9 cellular contexts compared by ENCODE assay signal in the genomic region with DNA sequence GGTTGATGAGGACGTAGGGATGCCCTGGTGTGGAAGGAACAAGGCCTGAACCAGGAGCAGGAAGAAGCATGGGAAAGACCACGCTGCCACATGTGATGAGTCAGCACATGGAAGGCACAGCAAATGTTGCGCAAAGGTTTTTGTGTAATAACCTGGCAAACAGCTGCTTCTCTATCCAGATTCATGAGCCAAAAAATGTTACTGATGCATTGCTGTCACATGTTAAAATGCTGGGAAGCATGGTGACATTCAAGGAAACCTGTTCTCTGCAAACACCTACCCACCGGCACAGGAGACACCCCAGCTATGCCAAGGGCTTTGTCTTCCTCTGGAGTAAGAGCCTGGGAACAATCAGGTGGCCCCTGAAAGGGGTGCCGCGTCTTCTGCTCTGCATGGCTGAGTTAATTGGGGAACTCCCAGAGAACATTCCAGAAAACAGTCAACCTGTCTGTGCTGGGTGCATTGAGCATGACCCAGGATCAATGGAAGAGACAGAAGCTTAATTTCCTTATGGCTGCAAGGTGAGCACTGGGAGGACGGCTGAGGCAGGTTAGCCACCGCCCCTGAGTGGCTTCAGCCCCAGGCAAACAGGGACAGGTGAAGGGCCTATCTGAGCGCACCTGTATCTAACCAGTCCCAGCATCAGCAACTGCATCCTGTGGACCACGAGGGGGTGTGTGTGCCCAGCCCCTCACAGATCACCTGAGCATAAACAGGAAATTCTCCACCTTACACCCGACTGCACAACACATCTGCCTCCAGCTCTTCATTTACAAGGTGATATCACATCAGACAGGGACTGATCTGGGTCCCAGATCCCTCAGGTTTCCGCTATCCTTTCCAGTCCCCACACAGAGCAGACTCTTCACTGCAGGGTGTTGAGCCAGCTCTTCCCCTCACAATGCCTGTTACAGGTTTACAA.
DNase-seq lines count a peak whose midpoint lies in the region; ATAC-seq and TF ChIP-seq lines count a peak whose summit lies in the region.
"Had no signal": no experiment of that assay in that cellular context is flagged by ENCODE, and none has a peak within 500 bp of the region (broad histone marks: within the 10 kb centered on the region; RNA-seq: fewer than 3 reads in every experiment).

No MANE protein-coding gene starts in this region.

- H3K27ac Mint-ChIP-seq in glutamatergic neuron (ENCODE audit: unreplicated experiment): no peak overlapping the region
- H3K27ac Mint-ChIP-seq: T-helper 1 cell treated with Interleukin-12 subunit alpha and Interleukin-12 subunit beta and Interleukin-4 antibody, amounts not matched to agents 30 μg/mL and 1 μg/mL, for 36 hours had no signal

- ATAC-seq in mucosa of descending colon (peak; percentile 46), GM18858 (IDR thresholded peaks at IDR 0.05; ENCODE audit: unreplicated experiment) (no peak)

- no peaks in the 10 kb centered on the region for H3K36me3 Mint-ChIP-seq in glutamatergic neuron (ENCODE audit: unreplicated experiment)

- H3K4me3 Mint-ChIP-seq in glutamatergic neuron (ENCODE audit: unreplicated experiment): no peak overlapping the region
- H3K4me3 Mint-ChIP-seq: T-helper 1 cell treated with Interleukin-12 subunit alpha and Interleukin-12 subunit beta and Interleukin-4 antibody, amounts not matched to agents 30 μg/mL and 1 μg/mL, for 36 hours had no signal

- TF ChIP-seq CTCF in mucosa of descending colon (IDR thresholded peaks at IDR 0.05): no peak
- TF ChIP-seq CTCF in brain microvascular endothelial cell (IDR thresholded peaks at IDR 0.05; ENCODE audit: low read depth, low read length, missing control alignments): no peak
- no peak for TF ChIP-seq CTCF in glutamatergic neuron (IDR thresholded peaks at IDR 0.05; ENCODE audit: partially characterized antibody, unreplicated experiment)

- DNase-seq in COLO668 (lab: John Stamatoyannopoulos, UW; ENCODE audit: unreplicated experiment) (peak; percentile 65), LHCN-M2 (ENCODE audit: low read depth) (peak; percentile 70), amniotic epithelial cell (ENCODE audit: low read depth) (peak; percentile 82), mucosa of descending colon (no peak), brain microvascular endothelial cell (no peak), glutamatergic neuron (no peak)
- no peak for DNase-seq in stimulated activated CD4-positive, alpha-beta T cell treated with anti-CD3 and anti-CD28 coated beads, Interleukin-4, amount 100 ng/mL, for 1 hour

- H3K4me1 Mint-ChIP-seq in glutamatergic neuron (ENCODE audit: low read depth, unreplicated experiment): peaks cover 5% of the 10 kb centered on the region

- no peak overlapping the region for H3K27ac ChIP-seq in brain microvascular endothelial cell

- in situ Hi-C loops in brain microvascular endothelial cell (cut with HindIII; ENCODE audit: low pct_ligation_motif_present, low sequenced_read_pairs): no loop called here

- intact Hi-C loops in mucosa of descending colon (cut with DNase I, micrococcal nuclease): no loop called here

- peaks cover 3% of the 10 kb centered on the region for H3K9me3 Mint-ChIP-seq in glutamatergic neuron (ENCODE audit: unreplicated experiment)
- H3K9me3 Mint-ChIP-seq: T-helper 1 cell treated with Interleukin-12 subunit alpha and Interleukin-12 subunit beta and Interleukin-4 antibody, amounts not matched to agents 30 μg/mL and 1 μg/mL, for 36 hours had no signal

- H3K27me3 Mint-ChIP-seq in glutamatergic neuron (ENCODE audit: unreplicated experiment): peaks cover 9% of the 10 kb centered on the region

- H3K36me3 ChIP-seq in mucosa of descending colon (ENCODE audit: low read depth) (no peaks in the 10 kb centered on the region), brain microvascular endothelial cell (replicated peaks) (no peaks in the 10 kb centered on the region)

- H3K4me3 ChIP-seq in mucosa of descending colon (no peak overlapping the region), brain microvascular endothelial cell (ENCODE audit: low read depth, low read length) (no peak overlapping the region)

- no peaks in the 10 kb centered on the region for H3K4me1 ChIP-seq in mucosa of descending colon (ENCODE audit: low read depth)

- no peaks in the 10 kb centered on the region for H3K9me3 ChIP-seq in mucosa of descending colon

- peaks cover 21% of the 10 kb centered on the region for H3K27me3 ChIP-seq in brain microvascular endothelial cell (replicated peaks)

Comparison
In these comparisons a context has a peak if more than half of its experiments do, and no peak if none do; other contexts are left out.
1. DNase-seq: peak in COLO668 (single experiment), LHCN-M2 (single experiment) and amniotic epithelial cell (single experiment); none in mucosa of descending colon (0 of 3), stimulated activated CD4-positive, alpha-beta T cell treated with anti-CD3 and anti-CD28 coated beads, Interleukin-4, amount 100 ng/mL, for 1 hour (single experiment), brain microvascular endothelial cell (single experiment) and glutamatergic neuron (single experiment).